In the genomic region with DNA sequence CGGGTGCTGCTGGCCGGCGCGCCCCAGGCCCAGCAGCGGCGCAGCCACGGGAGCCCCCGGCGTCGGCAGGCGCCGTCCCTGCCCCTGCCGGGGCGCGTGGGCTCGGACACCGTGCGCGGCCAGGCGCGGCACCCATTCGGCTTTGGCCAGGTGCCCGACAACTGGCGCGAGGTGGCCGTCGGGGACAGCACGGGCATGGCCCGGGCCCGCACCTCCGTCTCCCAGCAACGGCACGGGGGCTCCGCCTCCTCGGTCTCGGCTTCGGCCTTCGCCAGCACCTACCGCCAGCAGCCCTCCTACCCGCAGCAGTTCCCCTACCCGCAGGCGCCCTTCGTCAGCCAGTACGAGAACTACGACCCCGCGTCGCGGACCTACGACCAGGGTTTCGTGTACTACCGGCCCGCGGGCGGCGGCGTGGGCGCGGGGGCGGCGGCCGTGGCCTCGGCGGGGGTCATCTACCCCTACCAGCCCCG, we compare ENCODE assay signal across 8 cellular contexts. TPM values are rescaled to one million over a fixed set of nuclear protein-coding genes. Genes with fewer than 3 reads are reported as not detected.
DNase-seq lines count a peak whose midpoint lies in the region; FAIRE-seq and TF ChIP-seq lines count a peak whose summit lies in the region.

No MANE protein-coding gene starts in this region.

- H3K9me3 Mint-ChIP-seq in activated CD4-positive, alpha-beta memory T cell treated with anti-CD3 and anti-CD28 coated beads, Interleukin-2, amount 10 ng/mL, durations not matched to agents 7 days and 5 days: no peaks in the 10 kb centered on the region
- no peaks in the 10 kb centered on the region for H3K9me3 Mint-ChIP-seq in nephron

- intact Hi-C loops in esophagus squamous epithelium (cut with DNase I): no loop called here

- DNase-seq in CD1c-positive myeloid dendritic cell (ENCODE audit: extremely low spot score): peak; percentile 35
- DNase-seq in M059J (ENCODE audit: low read depth): peak; percentile 58
- DNase-seq in activated CD4-positive, alpha-beta memory T cell treated with anti-CD3 and anti-CD28 coated beads, Interleukin-2, amount 10 ng/mL, durations not matched to agents 7 days and 5 days: peak; percentile 45
- DNase-seq in esophagus squamous epithelium (lab: John Stamatoyannopoulos, UW): no peak
- no peak for DNase-seq in D721Med (ENCODE audit: insufficient read length, low spot score)
- DNase-seq in NCI-H128 (lab: John Stamatoyannopoulos, UW; ENCODE audit: unreplicated experiment): no peak

- H3K4me1 ChIP-seq in esophagus squamous epithelium (peaks cover 59 to 95% (median 68%) of the 10 kb centered on the region in 3 donors), urinary bladder (ENCODE audit: insufficient read depth) (peaks cover 3% of the 10 kb centered on the region)

- TF ChIP-seq CTCF in esophagus squamous epithelium (IDR thresholded peaks at IDR 0.05): no peak
- no peak for TF ChIP-seq CTCF in nephron (IDR thresholded peaks at IDR 0.05; ENCODE audit: unreplicated experiment in 3 of 3)
- no peak for TF ChIP-seq CTCF in D721Med (IDR thresholded peaks at IDR 0.05; ENCODE audit: insufficient read depth, missing control alignments)

- no peak overlapping the region for H3K27ac Mint-ChIP-seq in activated CD4-positive, alpha-beta memory T cell treated with anti-CD3 and anti-CD28 coated beads, Interleukin-2, amount 10 ng/mL, durations not matched to agents 7 days and 5 days
- H3K27ac Mint-ChIP-seq in nephron: no peak overlapping the region

- CTCF ChIA-PET in activated CD4-positive, alpha-beta memory T cell treated with anti-CD3 and anti-CD28 coated beads, Interleukin-2, amount 10 ng/mL, durations not matched to agents 7 days and 5 days (lab: Charles Lee): interaction anchor here (1.1 to 3.4 kb wide), 21 partner anchors 10 to 291 kb away, joined by 3 to 29 read pairs (median 11); a partner anchor contains a TSS

- H3K36me3 Mint-ChIP-seq in activated CD4-positive, alpha-beta memory T cell treated with anti-CD3 and anti-CD28 coated beads, Interleukin-2, amount 10 ng/mL, durations not matched to agents 7 days and 5 days (ENCODE audit: low read depth): no peaks in the 10 kb centered on the region
- H3K36me3 Mint-ChIP-seq in nephron (ENCODE audit: low read depth): no peaks in the 10 kb centered on the region

- WGBS in esophagus squamous epithelium, 2 donors: no CpG with 5 or more reads among the region's 65 CpGs
- WGBS in urinary bladder: under 1% methylated on average over 65 of the region's 65 CpGs

- peaks cover 0 to 25% (median 0%) of the 10 kb centered on the region in 4 donors for H3K27me3 ChIP-seq in esophagus squamous epithelium

- peak overlapping the region; percentile 67 for H3K4me3 Mint-ChIP-seq in activated CD4-positive, alpha-beta memory T cell treated with anti-CD3 and anti-CD28 coated beads, Interleukin-2, amount 10 ng/mL, durations not matched to agents 7 days and 5 days
- peak overlapping the region; percentile 74 to 79 (median 74) for H3K4me3 Mint-ChIP-seq in nephron

- no peaks in the 10 kb centered on the region for H3K36me3 ChIP-seq in esophagus squamous epithelium
- no peaks in the 10 kb centered on the region for H3K36me3 ChIP-seq in urinary bladder (ENCODE audit: insufficient read depth)

- FAIRE-seq in D721Med (lab: Jason Lieb, UNC): no peak

- peaks cover 75% of the 10 kb centered on the region for H3K4me1 Mint-ChIP-seq in activated CD4-positive, alpha-beta memory T cell treated with anti-CD3 and anti-CD28 coated beads, Interleukin-2, amount 10 ng/mL, durations not matched to agents 7 days and 5 days
- H3K4me1 Mint-ChIP-seq in nephron: peaks cover 76% of the 10 kb centered on the region

- no peak for TF ChIP-seq POLR2A in esophagus squamous epithelium (IDR thresholded peaks at IDR 0.05)

- H3K27ac ChIP-seq in esophagus squamous epithelium: peak overlapping the region; percentile 75 to 90 (median 87)
- peak overlapping the region; percentile 66 for H3K27ac ChIP-seq in urinary bladder (ENCODE audit: low read depth)

- no peaks in the 10 kb centered on the region for H3K27me3 Mint-ChIP-seq in activated CD4-positive, alpha-beta memory T cell treated with anti-CD3 and anti-CD28 coated beads, Interleukin-2, amount 10 ng/mL, durations not matched to agents 7 days and 5 days
- peaks cover 7% of the 10 kb centered on the region for H3K27me3 Mint-ChIP-seq in nephron (ENCODE audit: low read depth)

- no peaks in the 10 kb centered on the region for H3K9me3 ChIP-seq in esophagus squamous epithelium

- peak overlapping the region; percentile 50 to 71 (median 62) for H3K4me3 ChIP-seq in esophagus squamous epithelium
- H3K4me3 ChIP-seq in urinary bladder (ENCODE audit: low read depth, low read length): peak overlapping the region; percentile 46

- POLR2A ChIA-PET in activated CD4-positive, alpha-beta memory T cell treated with anti-CD3 and anti-CD28 coated beads, Interleukin-2, amount 10 ng/mL, durations not matched to agents 7 days and 5 days (lab: Charles Lee): interaction anchor here (0.9 to 2.3 kb wide), 10 partner anchors 9 to 458 kb away, joined by 3 to 17 read pairs (median 6); a partner anchor contains a TSS

RNA-seq across cellular contexts. Expression of a gene that starts 0.8 kb away (rescaled TPM):
- total RNA-seq in M059J (2014; rRNA removed; shearing (Covaris generic)): 120 and 189 TPM in 2 replicates
- 10 to 100 TPM in 1 of 2 experiments, 1 to 10 TPM in 1; 9.1 to 10.9 TPM for total RNA-seq in activated CD4-positive, alpha-beta memory T cell treated with anti-CD3 and anti-CD28 coated beads, Interleukin-2, amount 10 ng/mL, durations not matched to agents 7 days and 5 days
- total RNA-seq in esophagus squamous epithelium (1 to 10 TPM; 4.3 to 7.7 (median 6.3) TPM), urinary bladder (56.2 TPM)
- 57.9 TPM for polyA plus RNA-seq in urinary bladder

RNA-seq across cellular contexts. Expression of a gene that starts 53.7 kb away (rescaled TPM):
- total RNA-seq in M059J (2014; rRNA removed; shearing (Covaris generic)): not detected in 2 replicates
- total RNA-seq in activated CD4-positive, alpha-beta memory T cell treated with anti-CD3 and anti-CD28 coated beads, Interleukin-2, amount 10 ng/mL, durations not matched to agents 7 days and 5 days: not detected
- not detected for total RNA-seq in esophagus squamous epithelium
- total RNA-seq in urinary bladder: not detected
- not detected for polyA plus RNA-seq in urinary bladder

Comparison
In these comparisons a context has a peak if more than half of its experiments do, and no peak if none do; other contexts are left out.
1. DNase-seq: peak in CD1c-positive myeloid dendritic cell (single experiment), M059J (single experiment) and activated CD4-positive, alpha-beta memory T cell treated with anti-CD3 and anti-CD28 coated beads, Interleukin-2, amount 10 ng/mL, durations not matched to agents 7 days and 5 days (single experiment); none in esophagus squamous epithelium (single experiment), D721Med (single experiment) and NCI-H128 (single experiment).